2 cellular contexts compared by ENCODE assay signal in the genomic region with DNA sequence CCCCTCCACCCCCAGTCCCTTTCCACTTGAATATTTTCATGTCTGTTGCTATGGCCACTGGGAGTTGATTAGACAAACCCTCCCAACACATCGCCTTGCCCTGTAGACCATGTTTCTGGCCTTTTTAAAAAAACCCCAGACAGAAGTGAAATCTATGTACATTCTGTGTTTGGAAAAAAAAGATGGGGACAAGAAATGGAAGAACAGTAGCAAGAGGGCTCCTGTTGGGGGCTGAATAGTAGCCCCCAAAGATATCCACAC.
TF ChIP-seq lines count a peak whose summit lies in the region.

No MANE protein-coding gene starts in this region.

TF ChIP-seq in IMR-90, 13 proteins besides CTCF, POLR2A, EP300 and RAD21:
- TF ChIP-seq SMC3 (IDR thresholded peaks at IDR 0.05; ENCODE audit: low read depth, low read length), result no peak
- no peak for TF ChIP-seq CHD1 (IDR thresholded peaks at IDR 0.05; ENCODE audit: low read depth, low read length)
- TF ChIP-seq RCOR1 (IDR thresholded peaks at IDR 0.05; ENCODE audit: insufficient replicate concordance, low read length), result no peak
- no peak for TF ChIP-seq CEBPB (IDR thresholded peaks at IDR 0.05; ENCODE audit: low read depth, low read length)
- TF ChIP-seq NFE2L2 (IDR thresholded peaks at IDR 0.05; ENCODE audit: low read depth, low read length), result no peak
- no peak for TF ChIP-seq MXI1 (IDR thresholded peaks at IDR 0.05; ENCODE audit: borderline replicate concordance, low read depth, low read length)
- TF ChIP-seq, protein P1, sequence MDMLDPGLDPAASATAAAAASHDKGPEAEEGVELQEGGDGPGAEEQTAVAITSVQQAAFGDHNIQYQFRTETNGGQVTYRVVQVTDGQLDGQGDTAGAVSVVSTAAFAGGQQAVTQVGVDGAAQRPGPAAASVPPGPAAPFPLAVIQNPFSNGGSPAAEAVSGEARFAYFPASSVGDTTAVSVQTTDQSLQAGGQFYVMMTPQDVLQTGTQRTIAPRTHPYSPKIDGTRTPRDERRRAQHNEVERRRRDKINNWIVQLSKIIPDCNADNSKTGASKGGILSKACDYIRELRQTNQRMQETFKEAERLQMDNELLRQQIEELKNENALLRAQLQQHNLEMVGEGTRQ (IDR thresholded peaks at IDR 0.05; ENCODE audit: low read depth, low read length), result no peak
- TF ChIP-seq FOS (IDR thresholded peaks at IDR 0.05; ENCODE audit: low read depth, low read length), result no peak
- no peak for TF ChIP-seq BHLHE40 (IDR thresholded peaks at IDR 0.05; ENCODE audit: low read depth, low read length)
- TF ChIP-seq, protein P2, sequence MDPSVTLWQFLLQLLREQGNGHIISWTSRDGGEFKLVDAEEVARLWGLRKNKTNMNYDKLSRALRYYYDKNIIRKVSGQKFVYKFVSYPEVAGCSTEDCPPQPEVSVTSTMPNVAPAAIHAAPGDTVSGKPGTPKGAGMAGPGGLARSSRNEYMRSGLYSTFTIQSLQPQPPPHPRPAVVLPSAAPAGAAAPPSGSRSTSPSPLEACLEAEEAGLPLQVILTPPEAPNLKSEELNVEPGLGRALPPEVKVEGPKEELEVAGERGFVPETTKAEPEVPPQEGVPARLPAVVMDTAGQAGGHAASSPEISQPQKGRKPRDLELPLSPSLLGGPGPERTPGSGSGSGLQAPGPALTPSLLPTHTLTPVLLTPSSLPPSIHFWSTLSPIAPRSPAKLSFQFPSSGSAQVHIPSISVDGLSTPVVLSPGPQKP (IDR thresholded peaks at IDR 0.05; ENCODE audit: borderline replicate concordance, low read depth, low read length), result no peak
- no peak for TF ChIP-seq RFX5 (IDR thresholded peaks at IDR 0.05; ENCODE audit: low read depth, low read length)
- TF ChIP-seq MAFK (IDR thresholded peaks at IDR 0.05; ENCODE audit: low read depth, low read length), result no peak
- TF ChIP-seq MAZ (IDR thresholded peaks at IDR 0.05; ENCODE audit: borderline replicate concordance, low read depth, low read length), result no peak

TF ChIP-seq in GM12878, 131 proteins besides CTCF, POLR2A, EP300 and RAD21:
- TF ChIP-seq MYC (IDR thresholded peaks at IDR 0.05; ENCODE audit: insufficient read depth, insufficient read length, insufficient replicate concordance, low read length, severe bottlenecking) (no peak), TCF12 (IDR thresholded peaks at IDR 0.05; ENCODE audit: low read depth, low read length) (no peak), RUNX3 (IDR thresholded peaks at IDR 0.05; ENCODE audit: low read length) (no peak), SUPT20H (IDR thresholded peaks at IDR 0.05; ENCODE audit: borderline replicate concordance, control insufficient read depth, low read depth, low read length) (no peak)
- TF ChIP-seq, protein P3, sequence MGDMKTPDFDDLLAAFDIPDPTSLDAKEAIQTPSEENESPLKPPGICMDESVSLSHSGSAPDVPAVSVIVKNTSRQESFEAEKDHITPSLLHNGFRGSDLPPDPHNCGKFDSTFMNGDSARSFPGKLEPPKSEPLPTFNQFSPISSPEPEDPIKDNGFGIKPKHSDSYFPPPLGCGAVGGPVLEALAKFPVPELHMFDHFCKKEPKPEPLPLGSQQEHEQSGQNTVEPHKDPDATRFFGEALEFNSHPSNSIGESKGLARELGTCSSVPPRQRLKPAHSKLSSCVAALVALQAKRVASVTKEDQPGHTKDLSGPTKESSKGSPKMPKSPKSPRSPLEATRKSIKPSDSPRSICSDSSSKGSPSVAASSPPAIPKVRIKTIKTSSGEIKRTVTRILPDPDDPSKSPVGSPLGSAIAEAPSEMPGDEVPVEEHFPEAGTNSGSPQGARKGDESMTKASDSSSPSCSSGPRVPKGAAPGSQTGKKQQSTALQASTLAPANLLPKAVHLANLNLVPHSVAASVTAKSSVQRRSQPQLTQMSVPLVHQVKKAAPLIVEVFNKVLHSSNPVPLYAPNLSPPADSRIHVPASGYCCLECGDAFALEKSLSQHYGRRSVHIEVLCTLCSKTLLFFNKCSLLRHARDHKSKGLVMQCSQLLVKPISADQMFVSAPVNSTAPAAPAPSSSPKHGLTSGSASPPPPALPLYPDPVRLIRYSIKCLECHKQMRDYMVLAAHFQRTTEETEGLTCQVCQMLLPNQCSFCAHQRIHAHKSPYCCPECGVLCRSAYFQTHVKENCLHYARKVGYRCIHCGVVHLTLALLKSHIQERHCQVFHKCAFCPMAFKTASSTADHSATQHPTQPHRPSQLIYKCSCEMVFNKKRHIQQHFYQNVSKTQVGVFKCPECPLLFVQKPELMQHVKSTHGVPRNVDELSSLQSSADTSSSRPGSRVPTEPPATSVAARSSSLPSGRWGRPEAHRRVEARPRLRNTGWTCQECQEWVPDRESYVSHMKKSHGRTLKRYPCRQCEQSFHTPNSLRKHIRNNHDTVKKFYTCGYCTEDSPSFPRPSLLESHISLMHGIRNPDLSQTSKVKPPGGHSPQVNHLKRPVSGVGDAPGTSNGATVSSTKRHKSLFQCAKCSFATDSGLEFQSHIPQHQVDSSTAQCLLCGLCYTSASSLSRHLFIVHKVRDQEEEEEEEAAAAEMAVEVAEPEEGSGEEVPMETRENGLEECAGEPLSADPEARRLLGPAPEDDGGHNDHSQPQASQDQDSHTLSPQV (IDR thresholded peaks at IDR 0.05), result no peak
- TF ChIP-seq, protein P4, sequence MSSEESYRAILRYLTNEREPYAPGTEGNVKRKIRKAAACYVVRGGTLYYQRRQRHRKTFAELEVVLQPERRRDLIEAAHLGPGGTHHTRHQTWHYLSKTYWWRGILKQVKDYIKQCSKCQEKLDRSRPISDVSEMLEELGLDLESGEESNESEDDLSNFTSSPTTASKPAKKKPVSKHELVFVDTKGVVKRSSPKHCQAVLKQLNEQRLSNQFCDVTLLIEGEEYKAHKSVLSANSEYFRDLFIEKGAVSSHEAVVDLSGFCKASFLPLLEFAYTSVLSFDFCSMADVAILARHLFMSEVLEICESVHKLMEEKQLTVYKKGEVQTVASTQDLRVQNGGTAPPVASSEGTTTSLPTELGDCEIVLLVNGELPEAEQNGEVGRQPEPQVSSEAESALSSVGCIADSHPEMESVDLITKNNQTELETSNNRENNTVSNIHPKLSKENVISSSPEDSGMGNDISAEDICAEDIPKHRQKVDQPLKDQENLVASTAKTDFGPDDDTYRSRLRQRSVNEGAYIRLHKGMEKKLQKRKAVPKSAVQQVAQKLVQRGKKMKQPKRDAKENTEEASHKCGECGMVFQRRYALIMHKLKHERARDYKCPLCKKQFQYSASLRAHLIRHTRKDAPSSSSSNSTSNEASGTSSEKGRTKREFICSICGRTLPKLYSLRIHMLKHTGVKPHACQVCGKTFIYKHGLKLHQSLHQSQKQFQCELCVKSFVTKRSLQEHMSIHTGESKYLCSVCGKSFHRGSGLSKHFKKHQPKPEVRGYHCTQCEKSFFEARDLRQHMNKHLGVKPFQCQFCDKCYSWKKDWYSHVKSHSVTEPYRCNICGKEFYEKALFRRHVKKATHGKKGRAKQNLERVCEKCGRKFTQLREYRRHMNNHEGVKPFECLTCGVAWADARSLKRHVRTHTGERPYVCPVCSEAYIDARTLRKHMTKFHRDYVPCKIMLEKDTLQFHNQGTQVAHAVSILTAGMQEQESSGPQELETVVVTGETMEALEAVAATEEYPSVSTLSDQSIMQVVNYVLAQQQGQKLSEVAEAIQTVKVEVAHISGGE (CRISPR knock-in tag; IDR thresholded peaks at IDR 0.05), result no peak
